In genomic region chr2:224709276-224709675, GRCh38 we compare ENCODE assay signal across 11 cellular contexts. TPM values are rescaled to one million over a fixed set of nuclear protein-coding genes. Genes with fewer than 3 reads are reported as not detected.
"Had no signal": no experiment of that assay in that cellular context is flagged by ENCODE, and none has a peak within 500 bp of the region (broad histone marks: within the 10 kb centered on the region; RNA-seq: fewer than 3 reads in every experiment).

No MANE protein-coding gene starts in this region.

- H3K4me3 ChIP-seq: GM23248, HAP-1, K562 had no signal

- H3K9me3 ChIP-seq: HAP-1 had no signal

- ATAC-seq: HCT116, K562 had no signal

- H3K27ac Mint-ChIP-seq: HFFc6 had no signal

- H3K4me3 Mint-ChIP-seq: HFFc6 had no signal

- DNase-seq: GM23248, GOT3, H7, HFFc6, IMR-90, KG1 had no signal

RNA-seq across cellular contexts. Expression of gene CCDC195, which starts 6.9 kb away (rescaled TPM):
- total RNA-seq: GM23248, H4, H7, HFFc6, HT-29, IMR-90, K562 had no signal
- polyA plus RNA-seq: GM23248, IMR-90, K562 had no signal
